ENCODE assay signal across 1 cellular context in the genomic region with DNA sequence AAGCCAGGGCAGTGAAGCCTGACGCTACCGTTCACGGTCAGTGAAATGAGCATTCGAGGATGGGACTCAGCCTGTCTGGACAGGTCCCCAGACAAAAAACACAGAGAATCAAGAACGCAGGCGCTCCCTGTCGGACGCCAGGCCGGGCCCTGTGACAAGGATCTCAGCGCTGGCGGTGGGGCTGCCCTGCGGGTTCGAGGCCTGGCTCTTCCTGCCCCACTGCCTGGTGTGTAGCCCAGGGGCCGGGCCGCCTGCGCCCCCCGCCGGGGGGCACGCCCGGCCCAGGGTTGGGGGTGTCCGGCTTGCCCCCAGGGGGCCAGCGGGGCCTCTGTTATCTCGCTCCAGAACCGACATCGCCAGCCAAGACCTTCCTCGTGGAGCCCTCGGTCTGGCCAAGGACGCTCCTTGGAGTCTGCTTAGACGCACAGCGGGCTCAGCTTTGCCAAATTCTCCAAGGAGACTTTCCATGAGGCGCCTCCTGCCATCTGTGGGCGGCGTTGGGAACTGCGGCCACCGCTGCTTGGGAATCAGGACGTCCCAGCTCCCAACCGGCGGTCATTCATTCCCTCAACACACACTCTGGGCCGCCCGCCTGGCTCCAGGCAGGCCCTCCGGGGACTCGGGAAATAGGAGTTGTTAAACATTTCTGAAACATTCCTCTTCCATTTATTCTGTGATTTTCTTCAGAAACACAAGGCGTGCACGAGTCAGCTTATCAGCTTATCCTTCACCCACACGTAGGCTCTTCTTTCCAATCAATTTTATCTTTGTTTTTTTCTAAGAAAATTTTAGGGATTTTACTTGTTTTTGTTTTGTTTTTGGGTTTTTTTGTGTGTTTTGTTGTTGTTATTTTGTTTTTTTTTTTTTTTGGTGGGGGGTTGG.
TF ChIP-seq lines count a peak whose summit lies in the region.

No MANE protein-coding gene starts in this region.

TF ChIP-seq in GM23338, 12 proteins besides CTCF, POLR2A, EP300 and RAD21 (continued from another document):
- TF ChIP-seq REST (IDR thresholded peaks at IDR 0.05; ENCODE audit: unreplicated experiment): no peak
- no peak for TF ChIP-seq CREB1 (CRISPR knock-in tag; IDR thresholded peaks at IDR 0.05; ENCODE audit: low read depth)
- TF ChIP-seq ZNF114 (CRISPR knock-in tag; IDR thresholded peaks at IDR 0.05): 0 out of 2 replicates have a peak, but pooled peaks have one; percentile 21
- TF ChIP-seq, protein P1, sequence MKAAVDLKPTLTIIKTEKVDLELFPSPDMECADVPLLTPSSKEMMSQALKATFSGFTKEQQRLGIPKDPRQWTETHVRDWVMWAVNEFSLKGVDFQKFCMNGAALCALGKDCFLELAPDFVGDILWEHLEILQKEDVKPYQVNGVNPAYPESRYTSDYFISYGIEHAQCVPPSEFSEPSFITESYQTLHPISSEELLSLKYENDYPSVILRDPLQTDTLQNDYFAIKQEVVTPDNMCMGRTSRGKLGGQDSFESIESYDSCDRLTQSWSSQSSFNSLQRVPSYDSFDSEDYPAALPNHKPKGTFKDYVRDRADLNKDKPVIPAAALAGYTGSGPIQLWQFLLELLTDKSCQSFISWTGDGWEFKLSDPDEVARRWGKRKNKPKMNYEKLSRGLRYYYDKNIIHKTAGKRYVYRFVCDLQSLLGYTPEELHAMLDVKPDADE (IDR thresholded peaks at IDR 0.05): no peak
